Comparison of ENCODE assay signal across 21 cellular contexts in the genomic region with DNA sequence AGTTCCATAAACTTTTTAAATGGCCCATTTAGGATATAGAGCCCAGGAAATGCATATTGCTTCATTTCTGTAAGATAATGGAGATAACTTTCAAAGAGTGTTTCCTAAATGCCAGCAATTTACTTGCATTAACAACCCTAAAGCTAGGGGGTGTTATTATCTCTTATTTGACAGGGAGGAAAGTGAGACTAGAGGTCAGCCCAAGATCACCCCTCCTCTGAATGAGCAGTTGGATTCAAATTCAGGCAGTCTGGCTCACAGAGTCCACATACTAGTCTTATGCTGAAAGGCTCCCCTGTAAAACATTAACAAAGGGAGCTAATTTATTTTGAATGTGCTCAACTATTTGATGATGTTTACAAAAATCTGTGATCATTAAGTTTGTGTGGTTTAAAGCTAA. TPM values are rescaled to one million over a fixed set of nuclear protein-coding genes. Genes with fewer than 3 reads are reported as not detected.
"Had no signal": no experiment of that assay in that cellular context is flagged by ENCODE, and none has a peak within 500 bp of the region (broad histone marks: within the 10 kb centered on the region; RNA-seq: fewer than 3 reads in every experiment).

No MANE protein-coding gene starts in this region.

- DNase-seq: activated CD4-positive, alpha-beta T cell treated with anti-CD3 and anti-CD28 coated beads for 1 hour; activated CD4-positive, alpha-beta T cell treated with anti-CD3 and anti-CD28 coated beads, Interleukin-2, amount 50 U/mL, for 48 hours; activated naive CD8-positive, alpha-beta T cell treated with anti-CD3 and anti-CD28 coated beads, Interleukin-2, amount 10 ng/mL, durations not matched to agents 7 days and 5 days; activated T-cell treated with anti-CD3 and anti-CD28 coated beads, Interleukin-2, amount 50 U/mL, for 48 hours; anterior cingulate cortex; lower lobe of right lung; midbrain; pancreas; retina; stimulated activated CD4-positive, alpha-beta T cell treated with anti-CD3 and anti-CD28 coated beads, Interleukin-15, amount 100 ng/mL, for 24 hours; stimulated activated CD4-positive, alpha-beta T cell treated with anti-CD3 and anti-CD28 coated beads, Interleukin-4, amount 100 ng/mL, for 4 hours; stimulated activated naive CD8-positive, alpha-beta T cell treated with anti-CD3 and anti-CD28 coated beads, Interleukin-15, amount 100 ng/mL, for 72 hours; T-helper 2 cell; testis; upper lobe of right lung had no signal

- ATAC-seq: lower lobe of right lung; pancreas; stimulated activated naive CD8-positive, alpha-beta T cell treated with anti-CD3 and anti-CD28 coated beads, Interleukin-15, amount 100 ng/mL, for 72 hours; upper lobe of right lung had no signal

- H3K27ac ChIP-seq: breast epithelium, lower lobe of right lung, pancreas, testis, upper lobe of right lung had no signal

- FAIRE-seq: keratinocyte had no signal

- H3K4me3 ChIP-seq: breast epithelium, lower lobe of right lung, pancreas, testis, upper lobe of right lung had no signal

RNA-seq across cellular contexts. Expression of a gene that starts 49.9 kb away (rescaled TPM):
- total RNA-seq: activated naive CD8-positive, alpha-beta T cell treated with anti-CD3 and anti-CD28 coated beads, Interleukin-2, amount 10 ng/mL, durations not matched to agents 7 days and 5 days; breast epithelium; cerebellum; dermis microvascular lymphatic vessel endothelial cell; glomerular endothelial cell; lower lobe of right lung; pancreas; skeletal muscle tissue; upper lobe of right lung had no signal
